Comparison of ENCODE assay signal across 17 cellular contexts in the genomic region with DNA sequence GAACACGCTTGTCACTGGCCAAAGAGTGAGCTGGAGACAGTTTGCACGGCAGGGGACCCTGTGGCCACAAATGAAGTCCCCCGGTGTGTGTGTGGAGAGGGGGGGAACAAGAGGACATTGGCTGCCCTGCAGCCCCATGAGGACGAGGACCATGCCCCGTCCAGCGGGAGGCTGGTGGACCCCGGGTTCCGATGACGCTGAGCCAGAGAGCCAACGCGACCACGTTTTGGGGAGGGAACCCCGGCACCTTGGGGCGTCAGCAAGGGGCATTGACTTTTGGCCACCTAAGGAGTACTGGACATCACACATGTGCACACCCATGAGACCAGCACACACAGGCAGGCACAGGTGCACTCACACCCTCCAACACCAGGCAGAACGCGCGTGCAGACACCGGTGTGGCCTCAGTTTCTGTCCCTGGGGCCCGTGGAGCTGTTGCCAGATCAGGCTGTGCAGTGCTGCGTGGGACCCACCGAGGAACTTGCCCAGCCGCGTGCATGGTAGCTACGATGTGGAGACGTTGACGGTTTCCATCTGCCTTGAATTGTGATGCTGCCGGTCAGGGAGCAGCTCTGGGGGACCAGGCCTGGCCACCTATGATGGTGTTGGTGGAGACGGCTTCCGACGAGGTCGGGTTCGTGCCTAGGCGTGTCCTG.
"Had no signal": no experiment of that assay in that cellular context is flagged by ENCODE, and none has a peak within 500 bp of the region (broad histone marks: within the 10 kb centered on the region; RNA-seq: fewer than 3 reads in every experiment).

No MANE protein-coding gene starts in this region.

- H3K4me3 ChIP-seq: adrenal gland, gastrocnemius medialis, hepatocyte, psoas muscle, testis had no signal

- H3K4me1 ChIP-seq: adrenal gland, gastrocnemius medialis, psoas muscle, testis had no signal

- H3K9me3 Mint-ChIP-seq: activated naive CD4-positive, alpha-beta T cell treated with anti-CD3 and anti-CD28 coated beads for 36 hours; activated T-helper 17 cell treated with anti-CD3 and anti-CD28 coated beads, Interleukin-2, amount 50 U/mL, for 72 hours had no signal

- H3K27ac Mint-ChIP-seq: activated CD8-positive, alpha-beta T cell treated with anti-CD3 and anti-CD28 coated beads for 36 hours; activated naive CD4-positive, alpha-beta T cell treated with anti-CD3 and anti-CD28 coated beads for 36 hours; activated T-helper 17 cell treated with anti-CD3 and anti-CD28 coated beads, Interleukin-2, amount 50 U/mL, for 72 hours; naive thymus-derived CD4-positive, alpha-beta T cell; stimulated activated naive CD8-positive, alpha-beta T cell treated with anti-CD3 and anti-CD28 coated beads, Interleukin-15, amount 100 ng/mL, for 72 hours had no signal

- H3K27me3 ChIP-seq: testis had no signal

- H3K27ac ChIP-seq: adrenal gland, gastrocnemius medialis, hepatocyte, psoas muscle, testis had no signal

- H2AFZ ChIP-seq: hepatocyte had no signal

- H3K4me3 Mint-ChIP-seq: activated CD8-positive, alpha-beta T cell treated with anti-CD3 and anti-CD28 coated beads for 36 hours; activated naive CD4-positive, alpha-beta T cell treated with anti-CD3 and anti-CD28 coated beads for 36 hours; activated T-helper 17 cell treated with anti-CD3 and anti-CD28 coated beads, Interleukin-2, amount 50 U/mL, for 72 hours; stimulated activated naive CD8-positive, alpha-beta T cell treated with anti-CD3 and anti-CD28 coated beads, Interleukin-15, amount 100 ng/mL, for 72 hours had no signal

- H3K36me3 ChIP-seq: adrenal gland, gastrocnemius medialis had no signal

- ATAC-seq: activated CD8-positive, alpha-beta T cell treated with anti-CD3 and anti-CD28 coated beads for 36 hours; activated T-helper 17 cell treated with anti-CD3 and anti-CD28 coated beads, Interleukin-2, amount 50 U/mL, for 72 hours; gastrocnemius medialis; naive thymus-derived CD4-positive, alpha-beta T cell; stimulated activated naive CD8-positive, alpha-beta T cell treated with anti-CD3 and anti-CD28 coated beads, Interleukin-15, amount 100 ng/mL, for 72 hours had no signal

- DNase-seq: activated CD4-positive, alpha-beta T cell treated with anti-CD3 and anti-CD28 coated beads for 1 hour; activated CD8-positive, alpha-beta T cell treated with anti-CD3 and anti-CD28 coated beads for 36 hours; activated naive CD4-positive, alpha-beta T cell treated with anti-CD3 and anti-CD28 coated beads for 36 hours; adrenal gland; caudate nucleus; cortex of kidney; effector memory CD4-positive, alpha-beta T cell; gastrocnemius medialis; naive thymus-derived CD4-positive, alpha-beta T cell; nucleus accumbens; stimulated activated CD4-positive, alpha-beta T cell treated with anti-CD3 and anti-CD28 coated beads, Interleukin-4, amount 100 ng/mL, for 24 hours; stimulated activated naive CD8-positive, alpha-beta T cell treated with anti-CD3 and anti-CD28 coated beads, Interleukin-15, amount 100 ng/mL, for 72 hours; T-helper 9 cell; testis had no signal

- H3K79me2 ChIP-seq: hepatocyte had no signal

- H3K9me3 ChIP-seq: adrenal gland, gastrocnemius medialis, psoas muscle, testis had no signal

- H3K4me2 ChIP-seq: hepatocyte had no signal
